In the genomic region with DNA sequence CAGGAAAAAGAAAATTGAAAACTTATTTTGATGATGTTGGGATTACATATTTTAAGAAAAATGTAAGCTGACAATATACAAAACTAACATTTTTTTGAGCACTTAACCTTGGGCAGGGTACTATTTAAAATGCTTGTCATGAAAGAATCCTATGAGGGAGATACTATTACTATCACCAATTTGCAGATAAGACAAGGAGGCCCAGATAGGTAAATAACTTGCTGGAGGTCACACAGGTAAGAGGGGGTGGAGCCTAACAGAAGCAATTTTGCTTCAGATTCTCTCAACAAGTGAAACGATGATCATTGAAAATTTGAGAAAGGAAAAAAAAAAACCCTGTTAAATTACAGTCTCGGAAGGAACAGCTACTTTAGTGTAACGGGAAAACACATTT, we compare ENCODE assay signal across 8 cellular contexts. TPM values are rescaled to one million over a fixed set of nuclear protein-coding genes. Genes with fewer than 3 reads are reported as not detected.
DNase-seq lines count a peak whose midpoint lies in the region; TF ChIP-seq lines count a peak whose summit lies in the region.

No MANE protein-coding gene starts in this region.

- H3K9ac ChIP-seq in ES-I3 (ENCODE audit: low read depth, low read length) (peak overlapping the region; percentile 98; the same call in 1 of the 2 replicates), NT2/D1 (ENCODE audit: insufficient read length, low read depth) (peak overlapping the region; percentile 14)

- H3K27me3 ChIP-seq in NT2/D1 (ENCODE audit: insufficient read depth, insufficient read length), result no peaks in the 10 kb centered on the region
- no peaks in the 10 kb centered on the region for H3K27me3 ChIP-seq in ectodermal cell (ENCODE audit: control insufficient read depth, insufficient read depth, low read length, poor library complexity, severe bottlenecking)
- H3K27me3 ChIP-seq in neutrophil, result no peaks in the 10 kb centered on the region
- no peaks in the 10 kb centered on the region for H3K27me3 ChIP-seq in effector memory CD4-positive, alpha-beta T cell (replicated peaks; ENCODE audit: control insufficient read depth, insufficient read depth, low read length, poor library complexity, severe bottlenecking)

- no peaks in the 10 kb centered on the region for H3K4me1 ChIP-seq in ES-I3 (ENCODE audit: insufficient read depth, low read length)
- no peaks in the 10 kb centered on the region for H3K4me1 ChIP-seq in NT2/D1 (ENCODE audit: insufficient read depth, insufficient read length)
- peaks cover 3% of the 10 kb centered on the region for H3K4me1 ChIP-seq in ectodermal cell (ENCODE audit: control insufficient read depth, insufficient read depth, low read length)
- H3K4me1 ChIP-seq in neutrophil (ENCODE audit: control insufficient read depth in 1 of 2, insufficient read depth in 1 of 2, low read depth in 1 of 2, low read length in 1 of 2), result peaks cover 35 to 36% of the 10 kb centered on the region in 2 experiments
- peaks cover 14% of the 10 kb centered on the region for H3K4me1 ChIP-seq in effector memory CD4-positive, alpha-beta T cell (ENCODE audit: control insufficient read depth, insufficient read depth, low read length, poor library complexity, severe bottlenecking)

- DNase-seq in NT2/D1 (ENCODE audit: low read depth, low spot score), result no peak
- DNase-seq in D341Med (ENCODE audit: low spot score), result no peak
- no peak for DNase-seq in effector memory CD4-positive, alpha-beta T cell
- no peak for DNase-seq in NCI-H2171 (lab: John Stamatoyannopoulos, UW)
- DNase-seq in medulla oblongata (ENCODE audit: extremely low spot score), result no peak

- TF ChIP-seq CTCF in neutrophil (IDR thresholded peaks at IDR 0.05), result no peak

- no peak overlapping the region for H3K27ac ChIP-seq in ectodermal cell (ENCODE audit: insufficient read depth, low read depth, low read length, poor library complexity, severe bottlenecking)
- H3K27ac ChIP-seq in neutrophil, result peak overlapping the region; percentile 98
- H3K27ac ChIP-seq in effector memory CD4-positive, alpha-beta T cell (ENCODE audit: insufficient read depth, low read length, poor library complexity, severe bottlenecking), result no peak overlapping the region

- H3K36me3 ChIP-seq in ES-I3 (ENCODE audit: insufficient read depth, low read length), result peaks cover 26% of the 10 kb centered on the region
- H3K36me3 ChIP-seq in NT2/D1 (ENCODE audit: insufficient read depth, insufficient read length, low read length), result peaks cover 64% of the 10 kb centered on the region
- H3K36me3 ChIP-seq in ectodermal cell (ENCODE audit: control insufficient read depth, insufficient read depth, low read length), result peaks cover 23% of the 10 kb centered on the region
- no peaks in the 10 kb centered on the region for H3K36me3 ChIP-seq in neutrophil
- H3K36me3 ChIP-seq in effector memory CD4-positive, alpha-beta T cell (ENCODE audit: control insufficient read depth, insufficient read depth, low read length), result peaks cover 26% of the 10 kb centered on the region

- H3K9me3 ChIP-seq in ES-I3 (ENCODE audit: control insufficient read depth, insufficient read depth, low read length), result no peaks in the 10 kb centered on the region
- H3K9me3 ChIP-seq in NT2/D1 (ENCODE audit: insufficient read depth, low read length), result no peaks in the 10 kb centered on the region
- H3K9me3 ChIP-seq in ectodermal cell (ENCODE audit: control insufficient read depth, low read length), result no peaks in the 10 kb centered on the region
- H3K9me3 ChIP-seq in neutrophil, result no peaks in the 10 kb centered on the region
- H3K9me3 ChIP-seq in effector memory CD4-positive, alpha-beta T cell (ENCODE audit: control insufficient read depth, low read length), result no peaks in the 10 kb centered on the region

- WGBS in ectodermal cell, 2 experiments, result 60 to 94% methylated on average over 1 to 3 of the region's 3 CpGs

- H3K4me3 ChIP-seq in NT2/D1 (ENCODE audit: insufficient read length, low read depth) (peak overlapping the region; percentile 88), ectodermal cell (ENCODE audit: insufficient read depth, low read depth, low read length) (peak overlapping the region; percentile 17), neutrophil (ENCODE audit: low read depth in 1 of 2, low read length in 1 of 2) (peak overlapping the region in 1 of 2 experiments; percentile 90)
- no peak overlapping the region for H3K4me3 ChIP-seq in effector memory CD4-positive, alpha-beta T cell (ENCODE audit: insufficient read depth, low read depth, low read length, poor library complexity, severe bottlenecking)

RNA-seq across cellular contexts. Expression of a gene that starts 1.2 kb away (rescaled TPM):
- 110 TPM for polyA plus RNA-seq in ectodermal cell (2013, experiment 1 of 4)
- polyA plus RNA-seq in ectodermal cell (2013, experiment 2 of 4), result 105 TPM
- polyA plus RNA-seq in ectodermal cell (2013, experiment 3 of 4), result 73.8 TPM
- polyA plus RNA-seq in ectodermal cell (2013, experiment 4 of 4), result 77.6 TPM

RNA-seq across cellular contexts. Expression of a gene that starts 2.1 kb away (rescaled TPM):
- polyA plus RNA-seq in ectodermal cell (2013, experiment 1 of 4), result 200 TPM
- polyA plus RNA-seq in ectodermal cell (2013, experiment 2 of 4), result 246 TPM
- 180 TPM for polyA plus RNA-seq in ectodermal cell (2013, experiment 3 of 4)
- 208 TPM for polyA plus RNA-seq in ectodermal cell (2013, experiment 4 of 4)

RNA-seq across cellular contexts. Expression of a gene that starts 47.8 kb away (rescaled TPM):
- 57.4 TPM for polyA plus RNA-seq in ectodermal cell (2013, experiment 1 of 4)
- 54.5 TPM for polyA plus RNA-seq in ectodermal cell (2013, experiment 2 of 4)
- polyA plus RNA-seq in ectodermal cell (2013, experiment 3 of 4), result 53.4 TPM
- 57.4 TPM for polyA plus RNA-seq in ectodermal cell (2013, experiment 4 of 4)

RNA-seq across cellular contexts. Expression of a gene that starts 49.2 kb away (rescaled TPM):
- polyA plus RNA-seq in ectodermal cell (2013, experiment 1 of 4), result 5.8 TPM
- polyA plus RNA-seq in ectodermal cell (2013, experiment 2 of 4), result 6.0 TPM
- polyA plus RNA-seq in ectodermal cell (2013, experiment 3 of 4), result 5.4 TPM
- 4.8 TPM for polyA plus RNA-seq in ectodermal cell (2013, experiment 4 of 4)
